Comparison of ENCODE assay signal across 9 cellular contexts in the genomic region with DNA sequence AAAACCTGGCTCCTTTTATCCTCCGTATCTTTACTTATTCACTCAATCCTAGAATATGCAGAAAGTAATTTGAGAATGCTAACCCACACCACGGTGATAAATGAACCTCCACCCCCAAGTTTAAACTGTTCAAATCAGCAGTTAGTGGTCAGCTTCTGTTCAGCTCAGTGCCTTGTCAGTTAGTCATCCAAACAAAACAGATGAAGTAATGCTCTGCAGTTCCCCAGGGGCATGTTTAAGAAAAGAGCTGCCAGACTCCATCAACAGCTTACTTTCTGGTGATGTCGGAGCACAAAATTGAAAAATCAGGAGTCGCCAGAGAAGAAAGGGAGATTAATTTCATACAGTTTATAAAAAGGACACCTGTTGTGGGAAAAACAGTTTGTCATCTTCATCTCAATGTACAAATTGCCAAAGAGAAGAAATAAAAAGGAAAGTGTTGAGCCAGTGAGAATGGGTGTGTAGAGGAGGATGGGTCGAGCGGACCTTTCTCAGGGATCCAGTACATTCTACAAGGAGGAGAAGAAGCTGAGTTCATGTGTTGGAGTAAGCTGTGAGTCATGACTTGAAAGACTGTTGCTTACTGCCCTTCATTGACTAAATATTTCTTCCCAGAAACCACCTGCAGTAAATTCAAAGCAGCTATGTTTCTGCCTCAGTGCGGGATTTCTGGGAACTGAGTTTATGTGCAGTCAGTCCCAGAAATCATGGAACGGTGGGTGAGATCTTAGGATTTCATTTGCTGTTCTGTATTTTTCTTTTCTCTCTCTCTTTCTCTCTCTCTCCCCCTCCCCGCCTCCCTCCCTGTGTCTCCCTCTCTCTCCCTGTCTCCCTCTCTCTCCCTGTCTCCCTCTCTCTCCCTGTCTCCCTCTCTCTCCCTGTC. TPM values are rescaled to one million over a fixed set of nuclear protein-coding genes. Genes with fewer than 3 reads are reported as not detected.
DNase-seq lines count a peak whose midpoint lies in the region; ATAC-seq and TF ChIP-seq lines count a peak whose summit lies in the region.
"Had no signal": no experiment of that assay in that cellular context is flagged by ENCODE, and none has a peak within 500 bp of the region (broad histone marks: within the 10 kb centered on the region; RNA-seq: fewer than 3 reads in every experiment).

No MANE protein-coding gene starts in this region.

- intact Hi-C loops in colonic mucosa (cut with DNase I) = no loop called here

- no peak overlapping the region for H3K4me3 Mint-ChIP-seq in T-helper 2 cell treated with Interferon-gamma antibody and Interleukin-4, amounts not matched to agents 5 μg/mL and 100 μg/mL, for 36 hours
- H3K4me3 Mint-ChIP-seq in glutamatergic neuron (ENCODE audit: unreplicated experiment) = no peak overlapping the region

- ATAC-seq in HG02938 (IDR thresholded peaks at IDR 0.05; ENCODE audit: unreplicated experiment) (peak; percentile 68), omental fat pad (ENCODE audit: low FRiP score) (peak; percentile 92)

- no peaks in the 10 kb centered on the region for H3K36me3 ChIP-seq in colonic mucosa

- no peaks in the 10 kb centered on the region for H3K27me3 Mint-ChIP-seq in T-helper 2 cell treated with Interferon-gamma antibody and Interleukin-4, amounts not matched to agents 5 μg/mL and 100 μg/mL, for 36 hours (ENCODE audit: low read depth)
- no peaks in the 10 kb centered on the region for H3K27me3 Mint-ChIP-seq in glutamatergic neuron (ENCODE audit: unreplicated experiment)

- no peak overlapping the region for H3K9ac ChIP-seq in colonic mucosa (ENCODE audit: low read depth in 2 of 2, low read length in 2 of 2)

- no peaks in the 10 kb centered on the region for H3K4me1 Mint-ChIP-seq in T-helper 2 cell treated with Interferon-gamma antibody and Interleukin-4, amounts not matched to agents 5 μg/mL and 100 μg/mL, for 36 hours (ENCODE audit: low read depth)
- peaks cover 37% of the 10 kb centered on the region for H3K4me1 Mint-ChIP-seq in glutamatergic neuron (ENCODE audit: low read depth, unreplicated experiment)

- H3K4me1 ChIP-seq in colonic mucosa = peaks cover 15% of the 10 kb centered on the region

- H3K36me3 Mint-ChIP-seq in T-helper 2 cell treated with Interferon-gamma antibody and Interleukin-4, amounts not matched to agents 5 μg/mL and 100 μg/mL, for 36 hours (ENCODE audit: low read depth) = no peaks in the 10 kb centered on the region
- no peaks in the 10 kb centered on the region for H3K36me3 Mint-ChIP-seq in glutamatergic neuron (ENCODE audit: unreplicated experiment)

- H3K27ac ChIP-seq in colonic mucosa = peak overlapping the region; percentile 5
- H3K27ac ChIP-seq: C4-2B had no signal

- no peaks in the 10 kb centered on the region for H3K9me3 Mint-ChIP-seq in T-helper 2 cell treated with Interferon-gamma antibody and Interleukin-4, amounts not matched to agents 5 μg/mL and 100 μg/mL, for 36 hours
- peaks cover 1% of the 10 kb centered on the region for H3K9me3 Mint-ChIP-seq in glutamatergic neuron (ENCODE audit: unreplicated experiment)

- no peak overlapping the region for H3K4me3 ChIP-seq in colonic mucosa

- H3K9me3 ChIP-seq in colonic mucosa = no peaks in the 10 kb centered on the region

- DNase-seq in NCI-H2196 (lab: John Stamatoyannopoulos, UW; ENCODE audit: unreplicated experiment) (peak; percentile 25), NCI-H2196 treated with DMSO at 0.1 percent for 48 hours (lab: John Stamatoyannopoulos, UW; ENCODE audit: unreplicated experiment) (no peak), NCI-H2171 treated with DMSO at 0.1 percent for 48 hours (lab: John Stamatoyannopoulos, UW) (peak; percentile 95), colonic mucosa (no peak), omental fat pad (ENCODE audit: low spot score) (no peak), glutamatergic neuron (no peak)
- no peak for DNase-seq in T-helper 2 cell treated with Interferon-gamma antibody and Interleukin-4, amounts not matched to agents 5 μg/mL and 100 μg/mL, for 36 hours (ENCODE audit: low spot score)

- no peak overlapping the region for H3K27ac Mint-ChIP-seq in T-helper 2 cell treated with Interferon-gamma antibody and Interleukin-4, amounts not matched to agents 5 μg/mL and 100 μg/mL, for 36 hours
- H3K27ac Mint-ChIP-seq in glutamatergic neuron (ENCODE audit: unreplicated experiment) = no peak overlapping the region

- TF ChIP-seq CTCF in colonic mucosa (IDR thresholded peaks at IDR 0.05) (no peak), omental fat pad (IDR thresholded peaks at IDR 0.05) (no peak), glutamatergic neuron (IDR thresholded peaks at IDR 0.05; ENCODE audit: partially characterized antibody, unreplicated experiment) (no peak)

- no peaks in the 10 kb centered on the region for H3K27me3 ChIP-seq in colonic mucosa

RNA-seq across cellular contexts. Expression of a gene that starts 13.7 kb away (rescaled TPM):
- total RNA-seq in colonic mucosa = 100 to 1,000 TPM; 134 to 138 TPM
- total RNA-seq in omental fat pad = 100 to 1,000 TPM; 125 to 370 (median 193) TPM
- total RNA-seq in glutamatergic neuron (ENCODE audit: unreplicated experiment) = 281 TPM

Comparison
In these comparisons a context has a peak if more than half of its experiments do, and no peak if none do; other contexts are left out.
1. DNase-seq: peak in NCI-H2196 (single experiment) and NCI-H2171 treated with DMSO at 0.1 percent for 48 hours (single experiment); none in NCI-H2196 treated with DMSO at 0.1 percent for 48 hours (single experiment), colonic mucosa (single experiment), omental fat pad (single experiment), T-helper 2 cell treated with Interferon-gamma antibody and Interleukin-4, amounts not matched to agents 5 μg/mL and 100 μg/mL, for 36 hours (single experiment) and glutamatergic neuron (single experiment).